Comparison of ENCODE assay signal across 14 cellular contexts in genomic region chr19:48274938-48275337, GRCh38. TPM values are rescaled to one million over a fixed set of nuclear protein-coding genes. Genes with fewer than 3 reads are reported as not detected.
A peak's percentile ranks its signal among the peaks of the same experiment; 100 is the strongest.
DNase-seq lines count a peak whose midpoint lies in the region; ATAC-seq and TF ChIP-seq lines count a peak whose summit lies in the region.
"Had no signal": no experiment of that assay in that cellular context is flagged by ENCODE, and none has a peak within 500 bp of the region (broad histone marks: within the 10 kb centered on the region; RNA-seq: fewer than 3 reads in every experiment).

No MANE protein-coding gene starts in this region.

- no TSS peak for BruUV-seq in PC-9 (replicated peaks; lab: Mats Ljungman, UMichigan)

- H3K36me3 ChIP-seq in HEK293 (ENCODE audit: control insufficient read depth in 2 of 2, insufficient read depth in 1 of 2, low read length in 2 of 2) (no peaks in the 10 kb centered on the region; a peak in 1 of 3 replicates), PC-9 (ENCODE audit: low read depth) (peaks cover 22% of the 10 kb centered on the region), trophoblast cell (ENCODE audit: control insufficient read depth in 1 of 2, insufficient read depth in 2 of 2, low read length in 2 of 2) (peaks cover 5 to 10% of the 10 kb centered on the region in 2 experiments)

- no peak overlapping the region for H3K4me3 Mint-ChIP-seq in endothelial cell (ENCODE audit: unreplicated experiment)
- H3K4me3 Mint-ChIP-seq: B cell; CD8-positive, alpha-beta memory T cell had no signal

- H3K14ac ChIP-seq in trophoblast cell (ENCODE audit: low read length) = no peak overlapping the region

- H3K9me3 ChIP-seq in HEK293 (ENCODE audit: control insufficient read depth, insufficient read depth, low read depth, low read length) = no peaks in the 10 kb centered on the region
- no peaks in the 10 kb centered on the region for H3K9me3 ChIP-seq in PC-9 (ENCODE audit: insufficient read depth, low read depth)
- no peaks in the 10 kb centered on the region for H3K9me3 ChIP-seq in trophoblast cell (ENCODE audit: insufficient read depth, low read depth, low read length)

- POLR2A ChIA-PET in HEK293 (lab: Yijun Ruan, JAX) (no interaction called here), PC-9 (lab: Charles Lee; ENCODE audit: unreplicated experiment) (no interaction called here)

- H3K9me3 Mint-ChIP-seq in endothelial cell (ENCODE audit: unreplicated experiment) = no peaks in the 10 kb centered on the region
- H3K9me3 Mint-ChIP-seq: CD8-positive, alpha-beta memory T cell had no signal

- ATAC-seq in GM19351 (IDR thresholded peaks at IDR 0.05; ENCODE audit: unreplicated experiment) = no peak

- no CpG with 5 or more reads among the region's 6 CpGs for WGBS in trophoblast cell (ENCODE audit: extremely low coverage, insufficient coverage, insufficient read length)

- peaks cover 49% of the 10 kb centered on the region for H3F3A ChIP-seq in PC-9 (ENCODE audit: insufficient read depth, low read depth)

- intact Hi-C loops in PC-9 (cut with micrococcal nuclease; ENCODE audit: unreplicated experiment) (no loop called here), cardiac septum (cut with DNase I) (no loop called here)

- no peak overlapping the region for H3K9ac ChIP-seq in trophoblast cell (ENCODE audit: low read length)
- H3K9ac ChIP-seq: GM23248 had no signal

- no peak overlapping the region for H2BK120ac ChIP-seq in trophoblast cell (ENCODE audit: insufficient read depth, low read length, poor library complexity)

- H3K23ac ChIP-seq in trophoblast cell (ENCODE audit: low read length) = no peak overlapping the region

- H3K79me2 ChIP-seq in PC-9 (ENCODE audit: low read depth) (peaks cover 19% of the 10 kb centered on the region), trophoblast cell (ENCODE audit: control insufficient read depth, insufficient read depth, low read length, poor library complexity) (peaks cover 6% of the 10 kb centered on the region)

- TF ChIP-seq CTCF in HEK293 (tag by site-specific recombination; IDR thresholded peaks at IDR 0.05) (no peak), PC-9 (conservative IDR thresholded peaks at IDR 0.05) (no peak), endothelial cell (IDR thresholded peaks at IDR 0.05; ENCODE audit: unreplicated experiment) (no peak)

- H4K20me1 ChIP-seq in PC-9 (ENCODE audit: insufficient read depth) = no peaks in the 10 kb centered on the region; the same call in 1 of the 2 replicates

- H3K27ac ChIP-seq in HEK293 (ENCODE audit: extremely low read depth, low read depth, low read length) (no peak overlapping the region), PC-9 (peak overlapping the region; percentile 23; the same call in 1 of the 2 replicates), trophoblast cell (ENCODE audit: low read depth, low read length) (no peak overlapping the region)
- H3K27ac ChIP-seq: GM23248 had no signal

- H3K79me1 ChIP-seq in trophoblast cell (ENCODE audit: low read length) = peaks cover 15% of the 10 kb centered on the region

- DNase-seq in PC-9 (no peak), endothelial cell (ENCODE audit: low spot score) (no peak), trophoblast cell (no peak), cardiac septum (ENCODE audit: low spot score) (no peak), mucosa of gallbladder (ENCODE audit: low spot score) (no peak)
- DNase-seq in activated CD4-positive, alpha-beta T cell treated with anti-CD3 and anti-CD28 coated beads, Interleukin-2, amount 50 U/mL, for 48 hours = no peak
- DNase-seq: CD8-positive, alpha-beta memory T cell; DMS53; GF-D8; KBM-7 had no signal

- H3K4ac ChIP-seq in trophoblast cell (ENCODE audit: low read depth, low read length) = no peak overlapping the region

- peaks cover 6% of the 10 kb centered on the region for H3K27me3 Mint-ChIP-seq in endothelial cell (ENCODE audit: unreplicated experiment)
- H3K27me3 Mint-ChIP-seq: B cell had no signal

- no peak overlapping the region for H2BK5ac ChIP-seq in trophoblast cell (ENCODE audit: low read depth, low read length, poor library complexity)

- H3K36me3 Mint-ChIP-seq in endothelial cell (ENCODE audit: low read depth, unreplicated experiment) = peaks cover 15% of the 10 kb centered on the region

- H3K9me2 ChIP-seq in PC-9 (ENCODE audit: insufficient read depth) = no peaks in the 10 kb centered on the region

- H2BK12ac ChIP-seq in trophoblast cell (ENCODE audit: low read length) = no peak overlapping the region

- no peak overlapping the region for H2AFZ ChIP-seq in PC-9
- no peak overlapping the region for H2AFZ ChIP-seq in trophoblast cell (ENCODE audit: insufficient read depth, low read length, poor library complexity)
- H2AFZ ChIP-seq: GM23248 had no signal

- no peaks in the 10 kb centered on the region for H3K4me1 ChIP-seq in HEK293 (ENCODE audit: control insufficient read depth, insufficient read depth, low read length)
- peaks cover 16% of the 10 kb centered on the region; the same call in 1 of the 2 replicates for H3K4me1 ChIP-seq in PC-9 (replicated peaks; ENCODE audit: insufficient read depth)
- H3K4me1 ChIP-seq in trophoblast cell (ENCODE audit: control insufficient read depth in 1 of 2, insufficient read depth in 2 of 2, low read length in 2 of 2) = peaks cover 0 to 4% of the 10 kb centered on the region in 2 experiments

- H3K27me3 ChIP-seq in PC-9 (ENCODE audit: insufficient read depth, low read depth) (no peaks in the 10 kb centered on the region), trophoblast cell (ENCODE audit: insufficient read depth, low read length) (no peaks in the 10 kb centered on the region)

- CTCF ChIA-PET in HEK293 (lab: Yijun Ruan, JAX) = interaction anchor here (1.0 kb wide), 1 partner anchor 280 kb away, joined by 3 read pairs; no protein-coding TSS in a partner anchor
- CTCF ChIA-PET in PC-9 (lab: Charles Lee) = no interaction called here

- no peak overlapping the region for H4K91ac ChIP-seq in trophoblast cell (ENCODE audit: low read depth, low read length)

- peak overlapping the region; percentile 6 for H3K18ac ChIP-seq in trophoblast cell (ENCODE audit: low read length)

- no peak overlapping the region for H4K12ac ChIP-seq in trophoblast cell (ENCODE audit: low read depth, low read length)

- peaks cover 7% of the 10 kb centered on the region for H3K4me1 Mint-ChIP-seq in endothelial cell (ENCODE audit: unreplicated experiment)

- H3K4me2 ChIP-seq in PC-9 (peak overlapping the region; percentile 21; the same call in 1 of the 2 replicates), trophoblast cell (ENCODE audit: low read length) (no peak overlapping the region)

- no peak overlapping the region for H3K4me3 ChIP-seq in HEK293 (ENCODE audit: low read depth, low read length)
- H3K4me3 ChIP-seq in PC-9 = no peak overlapping the region
- no peak overlapping the region for H3K4me3 ChIP-seq in trophoblast cell (ENCODE audit: low read depth, low read length)
- H3K4me3 ChIP-seq: GM23248 had no signal

- H4K8ac ChIP-seq in trophoblast cell (ENCODE audit: low read depth, low read length) = no peak overlapping the region

- H3K27ac Mint-ChIP-seq in endothelial cell (ENCODE audit: unreplicated experiment) = peak overlapping the region; percentile 42
- H3K27ac Mint-ChIP-seq: B cell had no signal

- H2AK5ac ChIP-seq in trophoblast cell (ENCODE audit: low read length) = no peak overlapping the region

TF ChIP-seq in HEK293, 187 proteins besides CTCF, POLR2A, EP300 and RAD21:
- TF ChIP-seq ZNF433 (tag by site-specific recombination; IDR thresholded peaks at IDR 0.05; ENCODE audit: low read depth) (no peak), PRDM1 (tag by site-specific recombination; IDR thresholded peaks at IDR 0.05) (0 out of 2 replicates have a peak, but pooled peaks have one; percentile 27), ZNF596 (tag by site-specific recombination; IDR thresholded peaks at IDR 0.05) (peak; percentile 92)

RNA-seq across cellular contexts. Expression of gene ZNF114, which starts 5.1 kb away (rescaled TPM):
- total RNA-seq in PC-9 (2021) (14.8 and 15.5 TPM in 2 replicates), endothelial cell (ENCODE audit: unreplicated experiment) (12.2 TPM), cardiac septum (0.35 TPM), mucosa of gallbladder (0.43 TPM)
- polyA plus RNA-seq in trophoblast cell (2013) = 85.5 and 90.7 TPM in 2 replicates
- polyA plus RNA-seq: CD8-positive, alpha-beta memory T cell; GM23248 had no signal

RNA-seq across cellular contexts. Expression of gene CARD8, which starts 19.2 kb away (rescaled TPM):
- 17.7 and 25.6 TPM in 2 replicates for total RNA-seq in PC-9 (2021)
- total RNA-seq in endothelial cell (ENCODE audit: unreplicated experiment) = 210 TPM
- polyA plus RNA-seq in trophoblast cell (2013) = 20.4 and 20.6 TPM in 2 replicates
- total RNA-seq in cardiac septum = 26.1 TPM
- 38.6 TPM for total RNA-seq in mucosa of gallbladder

RNA-seq across cellular contexts. Expression of gene EMP3, which starts 50.4 kb away (rescaled TPM):
- total RNA-seq in PC-9 (2021) = 29.0 and 56.3 TPM in 2 replicates
- total RNA-seq in endothelial cell (ENCODE audit: unreplicated experiment) = 10.0 TPM
- polyA plus RNA-seq in trophoblast cell (2013) = 21.1 and 22.2 TPM in 2 replicates
- total RNA-seq in cardiac septum = 47.3 TPM
- 52.4 TPM for total RNA-seq in mucosa of gallbladder
